In genomic region chr4:16196482-16197393, GRCh38 we compare ENCODE assay signal across 8 cellular contexts. TPM values are rescaled to one million over a fixed set of nuclear protein-coding genes. Genes with fewer than 3 reads are reported as not detected.
DNase-seq lines count a peak whose midpoint lies in the region; FAIRE-seq and TF ChIP-seq lines count a peak whose summit lies in the region.

No MANE protein-coding gene starts in this region.

- in situ Hi-C loops in ACHN (cut with HindIII; ENCODE audit: low pct_ligation_motif_present, low pct_unique_long_range_greater_than_20kb, low sequenced_read_pairs), result no loop called here

- H3K9me3 ChIP-seq in spleen, result no peaks in the 10 kb centered on the region
- H3K9me3 ChIP-seq in BE2C, result no peaks in the 10 kb centered on the region

- TF ChIP-seq CTCF in spleen (IDR thresholded peaks at IDR 0.05 in 8 of 11, conservative IDR thresholded peaks at IDR 0.05 in 3 of 11), result peak in 7 of 11 experiments; percentile 31 to 54 (median 43)
- TF ChIP-seq CTCF in BE2C (IDR thresholded peaks at IDR 0.05; ENCODE audit: low read depth, low read length), result no peak

- TF ChIP-seq POLR2A in spleen (IDR thresholded peaks at IDR 0.05), result no peak

- DNase-seq in ACHN (peak; percentile 82), GM19239 (ENCODE audit: insufficient read length, low spot score) (no peak), amniotic stem cell (lab: John Stamatoyannopoulos, UW) (peak; percentile 27), iPS DF 4.7 (ENCODE audit: extremely low read depth, low spot score) (peak; percentile 25), spleen (no peak), BE2C (no peak), OCI-M1 (lab: John Stamatoyannopoulos, UW) (no peak)

- intact Hi-C loops in spleen (cut with DNase I; ENCODE audit: low total_unique reads), result loop anchor here (10.0 kb wide), 1 partner anchor 68 kb away; no protein-coding TSS in a partner anchor

- FAIRE-seq in GM19239 (lab: Jason Lieb, UNC), result peak; percentile 79

- H3K4me1 ChIP-seq in spleen, result peaks cover 3 to 80% (median 37%) of the 10 kb centered on the region in 6 donors
- H3K4me1 ChIP-seq in BE2C, result peaks cover 10% of the 10 kb centered on the region; the same call in 1 of the 2 replicates

- H3K36me3 ChIP-seq in spleen (peaks cover 0 to 22% (median 0%) of the 10 kb centered on the region in 6 donors), BE2C (no peaks in the 10 kb centered on the region)

- no peaks in the 10 kb centered on the region for H3K27me3 ChIP-seq in spleen (replicated peaks in 1 of 7)
- H3K27me3 ChIP-seq in BE2C, result no peaks in the 10 kb centered on the region

- peak overlapping the region in 1 of 8 donors; percentile 37 for H3K4me3 ChIP-seq in spleen
- H3K4me3 ChIP-seq in BE2C (ENCODE audit: low read depth, low read length), result no peak overlapping the region

- WGBS in spleen, 5 donors, result 42 to 50% (median 46%) methylated on average over 9 of the region's 9 CpGs

- TF ChIP-seq EP300 in Ishikawa (IDR thresholded peaks at IDR 0.05; ENCODE audit: borderline replicate concordance), result 0 out of 2 replicates have a peak, but pooled peaks have one; percentile 38

- H3K27ac ChIP-seq in spleen, result peak overlapping the region in 6 of 8 donors; percentile 18 to 64 (median 54)

- TF ChIP-seq RAD21 in Ishikawa (IDR thresholded peaks at IDR 0.05; ENCODE audit: low read depth), result peak; percentile 55

TF ChIP-seq in Ishikawa, 13 proteins besides CTCF, POLR2A, EP300 and RAD21:
- TF ChIP-seq CREB1 (IDR thresholded peaks at IDR 0.05; ENCODE audit: low read depth) (no peak), NFIC (IDR thresholded peaks at IDR 0.05) (0 out of 2 replicates have a peak, but pooled peaks have one; percentile 23), YY1 (IDR thresholded peaks at IDR 0.05; ENCODE audit: low read depth) (no peak), TAF1 (IDR thresholded peaks at IDR 0.05; ENCODE audit: low read depth) (no peak), MAX (IDR thresholded peaks at IDR 0.05) (no peak), ZBTB7A (IDR thresholded peaks at IDR 0.05; ENCODE audit: low read depth) (no peak), TCF12 (IDR thresholded peaks at IDR 0.05; ENCODE audit: low read depth) (no peak), TEAD4 (IDR thresholded peaks at IDR 0.05) (peak; percentile 76), REST (IDR thresholded peaks at IDR 0.05; ENCODE audit: low read depth) (no peak), FOXM1 (IDR thresholded peaks at IDR 0.05; ENCODE audit: borderline replicate concordance, low read depth) (0 out of 2 replicates have a peak, but pooled peaks have one; percentile 15), USF1 (IDR thresholded peaks at IDR 0.05) (no peak), CEBPB (IDR thresholded peaks at IDR 0.05) (no peak), EGR1 (IDR thresholded peaks at IDR 0.05) (no peak)

RNA-seq across cellular contexts. Expression of gene TAPT1, which starts 29.5 kb away (rescaled TPM):
- 10 to 100 TPM; 33.3 to 53.7 (median 45.2) TPM for total RNA-seq in spleen
- 10 to 100 TPM; 10.7 to 19.2 (median 12.6) TPM for polyA plus RNA-seq in spleen
- polyA plus RNA-seq in BE2C (2012; ENCODE audit: insufficient read depth, insufficient read length, low read depth), result 18.3 TPM

Comparison
In these comparisons a context has a peak if more than half of its experiments do, and no peak if none do; other contexts are left out.
1. DNase-seq: peak in ACHN (single experiment), amniotic stem cell (single experiment) and iPS DF 4.7 (single experiment); none in GM19239 (single experiment), spleen (single experiment), BE2C (single experiment) and OCI-M1 (single experiment).